13 cellular contexts compared by ENCODE assay signal in genomic region chr18:34650121-34650545, GRCh38. TPM values are rescaled to one million over a fixed set of nuclear protein-coding genes. Genes with fewer than 3 reads are reported as not detected.
DNase-seq lines count a peak whose midpoint lies in the region; ATAC-seq and TF ChIP-seq lines count a peak whose summit lies in the region.
"Had no signal": no experiment of that assay in that cellular context is flagged by ENCODE, and none has a peak within 500 bp of the region (broad histone marks: within the 10 kb centered on the region; RNA-seq: fewer than 3 reads in every experiment).

No MANE protein-coding gene starts in this region.

- H3K36me3 Mint-ChIP-seq in activated CD4-positive, alpha-beta T cell treated with anti-CD3 and anti-CD28 coated beads, Interleukin-2, amount 10 ng/mL, durations not matched to agents 24 days and 14 days (ENCODE audit: low read depth) = no peaks in the 10 kb centered on the region
- H3K36me3 Mint-ChIP-seq: activated naive CD8-positive, alpha-beta T cell had no signal

- H3K9me3 ChIP-seq in WERI-Rb-1 (ENCODE audit: severe bottlenecking) = no peaks in the 10 kb centered on the region

- no peak overlapping the region for H3K27ac Mint-ChIP-seq in activated CD4-positive, alpha-beta T cell treated with anti-CD3 and anti-CD28 coated beads, Interleukin-2, amount 10 ng/mL, durations not matched to agents 24 days and 14 days
- H3K27ac Mint-ChIP-seq: activated naive CD8-positive, alpha-beta T cell; stimulated activated naive CD8-positive, alpha-beta T cell treated with anti-CD3 and anti-CD28 coated beads, Interleukin-15, Interleukin-2, amounts not matched to agents 100 ng/mL and 50 ng/mL, for 24 hours had no signal

- no peak for TF ChIP-seq CTCF in AG09319 (IDR thresholded peaks at IDR 0.05; ENCODE audit: low read depth, low read length)
- TF ChIP-seq CTCF in astrocyte of the cerebellum (IDR thresholded peaks at IDR 0.05; ENCODE audit: low read depth, low read length, missing control alignments) = no peak
- no peak for TF ChIP-seq CTCF in WERI-Rb-1 (IDR thresholded peaks at IDR 0.05; ENCODE audit: low read depth, low read length)

- H3K27me3 ChIP-seq in WERI-Rb-1 (ENCODE audit: insufficient read depth, low read depth, severe bottlenecking) = no peaks in the 10 kb centered on the region

- in situ Hi-C loops in astrocyte of the cerebellum (cut with HindIII; ENCODE audit: low sequenced_read_pairs) = no loop called here

- H3K4me3 Mint-ChIP-seq in activated CD4-positive, alpha-beta T cell treated with anti-CD3 and anti-CD28 coated beads, Interleukin-2, amount 10 ng/mL, durations not matched to agents 24 days and 14 days = no peak overlapping the region
- H3K4me3 Mint-ChIP-seq: activated naive CD8-positive, alpha-beta T cell; stimulated activated naive CD8-positive, alpha-beta T cell treated with anti-CD3 and anti-CD28 coated beads, Interleukin-15, Interleukin-2, amounts not matched to agents 100 ng/mL and 50 ng/mL, for 24 hours had no signal

- H3K9me3 Mint-ChIP-seq in activated CD4-positive, alpha-beta T cell treated with anti-CD3 and anti-CD28 coated beads, Interleukin-2, amount 10 ng/mL, durations not matched to agents 24 days and 14 days = no peaks in the 10 kb centered on the region
- H3K9me3 Mint-ChIP-seq: stimulated activated naive CD8-positive, alpha-beta T cell treated with anti-CD3 and anti-CD28 coated beads, Interleukin-15, Interleukin-2, amounts not matched to agents 100 ng/mL and 50 ng/mL, for 24 hours had no signal

- H3K4me3 ChIP-seq in astrocyte of the cerebellum (ENCODE audit: low read depth, low read length) (no peak overlapping the region), WERI-Rb-1 (ENCODE audit: low read depth, low read length) (no peak overlapping the region)

- no peak overlapping the region for H3K27ac ChIP-seq in WERI-Rb-1

- H3K4me1 Mint-ChIP-seq in activated CD4-positive, alpha-beta T cell treated with anti-CD3 and anti-CD28 coated beads, Interleukin-2, amount 10 ng/mL, durations not matched to agents 24 days and 14 days = peaks cover 6% of the 10 kb centered on the region

- H3K36me3 ChIP-seq in WERI-Rb-1 = no peaks in the 10 kb centered on the region

- intact Hi-C loops in activated CD4-positive, alpha-beta T cell treated with anti-CD3 and anti-CD28 coated beads, Interleukin-2, amount 10 ng/mL, durations not matched to agents 24 days and 14 days (cut with micrococcal nuclease) = no loop called here

- no peak for ATAC-seq in HG03439 (IDR thresholded peaks at IDR 0.05; ENCODE audit: unreplicated experiment)

- peaks cover 9% of the 10 kb centered on the region for H3K27me3 Mint-ChIP-seq in activated CD4-positive, alpha-beta T cell treated with anti-CD3 and anti-CD28 coated beads, Interleukin-2, amount 10 ng/mL, durations not matched to agents 24 days and 14 days

- DNase-seq in AG09319 (ENCODE audit: extremely low read depth, low read depth) (peak; percentile 14), LHCN-M2 (ENCODE audit: low read depth) (peak; percentile 73), astrocyte of the cerebellum (ENCODE audit: low read depth) (peak; percentile 24), left kidney (ENCODE audit: low read depth, low spot score) (peak; percentile 78), WERI-Rb-1 (no peak), pons (ENCODE audit: low spot score) (no peak)
- no peak for DNase-seq in activated CD4-positive, alpha-beta T cell treated with anti-CD3 and anti-CD28 coated beads, Interleukin-2, amount 10 ng/mL, durations not matched to agents 24 days and 14 days
- DNase-seq: activated CD4-positive, alpha-beta T cell treated with anti-CD3 and anti-CD28 coated beads for 4 hours; erythroblast; NCI-H1092 treated with DMSO at 0.1 percent for 48 hours had no signal

RNA-seq across cellular contexts. Expression of gene DTNA, which starts 60.0 kb away (rescaled TPM):
- total RNA-seq in LHCN-M2 (2014; rRNA removed) = 6.9 and 7.1 TPM in 2 replicates
- 3.4 TPM for polyA plus RNA-seq in LHCN-M2 (2012)
- not detected in 2 replicates for total RNA-seq in activated CD4-positive, alpha-beta T cell treated with anti-CD3 and anti-CD28 coated beads, Interleukin-2, amount 10 ng/mL, durations not matched to agents 24 days and 14 days

Comparison
In these comparisons a context has a peak if more than half of its experiments do, and no peak if none do; other contexts are left out.
1. DNase-seq: peak in AG09319 (single experiment), LHCN-M2 (single experiment), astrocyte of the cerebellum (single experiment) and left kidney (single experiment); none in WERI-Rb-1 (single experiment), activated CD4-positive, alpha-beta T cell treated with anti-CD3 and anti-CD28 coated beads, Interleukin-2, amount 10 ng/mL, durations not matched to agents 24 days and 14 days (single experiment) and pons (single experiment).